Comparison of ENCODE assay signal across 10 cellular contexts in the genomic region with DNA sequence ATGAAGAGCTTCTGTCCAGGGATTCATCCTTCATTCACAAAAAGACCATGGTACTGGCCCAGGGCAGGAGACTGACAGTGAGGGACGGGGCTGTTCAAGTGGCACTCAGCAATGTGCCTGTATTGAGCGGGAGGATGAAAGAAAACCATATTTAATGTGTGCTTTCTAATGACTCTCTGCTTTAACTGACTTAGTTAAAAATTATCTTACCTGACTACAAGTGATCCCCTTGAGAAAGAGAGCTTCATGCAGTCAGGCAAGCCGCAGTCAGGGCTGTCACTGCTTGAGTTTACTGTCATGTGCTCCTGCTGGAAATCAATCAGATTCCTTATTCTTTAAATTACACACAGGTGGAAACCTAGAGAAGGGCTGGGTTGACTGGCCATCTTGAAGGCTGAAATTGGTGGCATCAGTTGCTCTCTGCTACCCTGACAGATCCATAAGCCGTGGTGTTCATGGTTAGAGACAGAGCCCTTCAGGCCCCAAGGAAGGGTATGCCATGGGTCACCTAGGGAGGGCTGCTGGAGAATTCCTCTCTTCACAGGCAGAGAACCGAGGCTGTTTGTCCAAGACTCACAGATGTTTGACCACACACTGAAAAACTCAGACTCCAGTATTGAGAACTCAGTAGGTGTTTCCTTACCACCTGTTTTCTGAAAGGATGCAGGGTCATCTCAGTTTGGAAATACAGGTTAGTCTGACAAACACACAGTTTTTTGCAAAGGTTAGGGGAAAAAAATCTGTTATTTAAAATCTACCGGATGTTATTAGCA.
DNase-seq lines count a peak whose midpoint lies in the region; ATAC-seq and TF ChIP-seq lines count a peak whose summit lies in the region.
"Had no signal": no experiment of that assay in that cellular context is flagged by ENCODE, and none has a peak within 500 bp of the region (broad histone marks: within the 10 kb centered on the region; RNA-seq: fewer than 3 reads in every experiment).

No MANE protein-coding gene starts in this region.

- peaks cover 36% of the 10 kb centered on the region for H3K4me1 Mint-ChIP-seq in endodermal cell
- no peaks in the 10 kb centered on the region for H3K4me1 Mint-ChIP-seq in activated CD8-positive, alpha-beta T cell treated with anti-CD3 and anti-CD28 coated beads, Interleukin-2, amount 10 ng/mL, durations not matched to agents 7 days and 5 days (ENCODE audit: low read depth)

- H3K36me3 Mint-ChIP-seq in endodermal cell (ENCODE audit: low read depth): no peaks in the 10 kb centered on the region
- H3K36me3 Mint-ChIP-seq in activated CD8-positive, alpha-beta T cell treated with anti-CD3 and anti-CD28 coated beads, Interleukin-2, amount 10 ng/mL, durations not matched to agents 7 days and 5 days (ENCODE audit: low read depth): no peaks in the 10 kb centered on the region
- H3K36me3 Mint-ChIP-seq: natural killer cell had no signal

- peak overlapping the region; percentile 23 for H3K27ac Mint-ChIP-seq in endodermal cell
- H3K27ac Mint-ChIP-seq in activated CD8-positive, alpha-beta T cell treated with anti-CD3 and anti-CD28 coated beads, Interleukin-2, amount 10 ng/mL, durations not matched to agents 7 days and 5 days: no peak overlapping the region
- H3K27ac Mint-ChIP-seq: natural killer cell had no signal

- no peak for TF ChIP-seq POLR2A in transverse colon (IDR thresholded peaks at IDR 0.05)
- TF ChIP-seq POLR2A in stomach (IDR thresholded peaks at IDR 0.05): no peak

- H3K9me3 Mint-ChIP-seq in endodermal cell: no peaks in the 10 kb centered on the region
- H3K9me3 Mint-ChIP-seq in activated CD8-positive, alpha-beta T cell treated with anti-CD3 and anti-CD28 coated beads, Interleukin-2, amount 10 ng/mL, durations not matched to agents 7 days and 5 days (ENCODE audit: insufficient read depth): no peaks in the 10 kb centered on the region
- H3K9me3 Mint-ChIP-seq: natural killer cell had no signal

- H3K4me1 ChIP-seq in endodermal cell (ENCODE audit: control insufficient read depth, insufficient read depth, low read length) (peaks cover 8% of the 10 kb centered on the region), transverse colon (peaks cover 43 to 97% (median 89%) of the 10 kb centered on the region in 4 donors), stomach (peaks cover 17 to 80% (median 50%) of the 10 kb centered on the region in 4 donors)

- intact Hi-C loops in transverse colon (cut with DNase I; ENCODE audit: low total_unique reads): loop anchor here (5.0 kb wide), 1 partner anchor 67 kb away; no protein-coding TSS in a partner anchor
- intact Hi-C loops in stomach (cut with DNase I; ENCODE audit: low total_unique reads): loop anchor here (10.0 kb wide), 1 partner anchor 69 kb away; a partner anchor contains a TSS

- in situ Hi-C loops in transverse colon (cut with MboI; ENCODE audit: low pct_ligation_motif_present in 1 of 4, low pct_unique_long_range_greater_than_20kb in 1 of 4, low sequenced_read_pairs in 3 of 4): no loop called here

- H3K4me3 ChIP-seq in endodermal cell (ENCODE audit: low read length) (no peak overlapping the region), transverse colon (peak overlapping the region in 1 of 4 donors; percentile 25), stomach (no peak overlapping the region)

- POLR2A ChIA-PET in activated CD8-positive, alpha-beta T cell treated with anti-CD3 and anti-CD28 coated beads, Interleukin-2, amount 10 ng/mL, durations not matched to agents 7 days and 5 days (lab: Charles Lee): no interaction called here

- 84 to 87% methylated on average over 5 to 6 of the region's 6 CpGs for WGBS in endodermal cell (ENCODE audit: insufficient coverage in 1 of 2, insufficient read length in 1 of 2), 2 experiments
- 36 to 37% methylated on average over 4 to 6 of the region's 6 CpGs for WGBS in transverse colon (ENCODE audit: low coverage in 1 of 2), 2 donors
- WGBS in stomach, 5 donors: 67 to 81% (median 78%) methylated on average over 6 of the region's 6 CpGs

- peaks cover 76% of the 10 kb centered on the region for H3K27me3 Mint-ChIP-seq in endodermal cell (ENCODE audit: insufficient read depth)
- peaks cover 26% of the 10 kb centered on the region for H3K27me3 Mint-ChIP-seq in activated CD8-positive, alpha-beta T cell treated with anti-CD3 and anti-CD28 coated beads, Interleukin-2, amount 10 ng/mL, durations not matched to agents 7 days and 5 days (ENCODE audit: low read depth)

- TF ChIP-seq CTCF in endodermal cell (conservative IDR thresholded peaks at IDR 0.05): no peak
- no peak for TF ChIP-seq CTCF in transverse colon (IDR thresholded peaks at IDR 0.05)
- no peak for TF ChIP-seq CTCF in stomach (IDR thresholded peaks at IDR 0.05)

- H3K9ac ChIP-seq in endodermal cell (ENCODE audit: extremely low read depth, low read length, poor library complexity, severe bottlenecking): no peak overlapping the region

- CTCF ChIA-PET in activated CD8-positive, alpha-beta T cell treated with anti-CD3 and anti-CD28 coated beads, Interleukin-2, amount 10 ng/mL, durations not matched to agents 7 days and 5 days (lab: Charles Lee): interaction anchor here (0.8 kb wide), 1 partner anchor 138 kb away, joined by 3 read pairs; no protein-coding TSS in a partner anchor

- no peak for TF ChIP-seq EP300 in transverse colon (IDR thresholded peaks at IDR 0.05; ENCODE audit: low read depth)
- TF ChIP-seq EP300 in stomach (IDR thresholded peaks at IDR 0.05): no peak

- ATAC-seq in GM19395 (IDR thresholded peaks at IDR 0.05; ENCODE audit: unreplicated experiment) (peak; percentile 43), HG03108 (IDR thresholded peaks at IDR 0.05; ENCODE audit: unreplicated experiment) (peak; percentile 30)
- ATAC-seq in activated CD8-positive, alpha-beta T cell treated with anti-CD3 and anti-CD28 coated beads, Interleukin-2, amount 10 ng/mL, durations not matched to agents 7 days and 5 days: no peak
- ATAC-seq: natural killer cell had no signal

- DNase-seq in endodermal cell (no peak), transverse colon (no peak), stomach (no peak), pons (ENCODE audit: low spot score) (no peak)
- DNase-seq in activated CD8-positive, alpha-beta T cell treated with anti-CD3 and anti-CD28 coated beads, Interleukin-2, amount 10 ng/mL, durations not matched to agents 7 days and 5 days: no peak
- DNase-seq: glutamatergic neuron, natural killer cell, NCI-H1105 had no signal

- H3K9me3 ChIP-seq in endodermal cell (ENCODE audit: control insufficient read depth, low read length): no peaks in the 10 kb centered on the region
- no peaks in the 10 kb centered on the region for H3K9me3 ChIP-seq in transverse colon
- no peaks in the 10 kb centered on the region for H3K9me3 ChIP-seq in stomach

- H3K36me3 ChIP-seq in endodermal cell (ENCODE audit: control insufficient read depth, insufficient read depth, low read length) (no peaks in the 10 kb centered on the region), transverse colon (no peaks in the 10 kb centered on the region), stomach (no peaks in the 10 kb centered on the region)

- H3K27me3 ChIP-seq in endodermal cell (ENCODE audit: control insufficient read depth, insufficient read depth, low read length, poor library complexity, severe bottlenecking) (peaks cover 74% of the 10 kb centered on the region), transverse colon (no peaks in the 10 kb centered on the region), stomach (no peaks in the 10 kb centered on the region)

- H3K27ac ChIP-seq in endodermal cell (ENCODE audit: low read depth, low read length) (no peak overlapping the region), transverse colon (peak overlapping the region; percentile 84 to 89 (median 87)), stomach (peak overlapping the region in 2 of 5 donors; percentile 15 to 77)

- H3K4me3 Mint-ChIP-seq in endodermal cell: no peak overlapping the region
- H3K4me3 Mint-ChIP-seq in activated CD8-positive, alpha-beta T cell treated with anti-CD3 and anti-CD28 coated beads, Interleukin-2, amount 10 ng/mL, durations not matched to agents 7 days and 5 days: no peak overlapping the region
- H3K4me3 Mint-ChIP-seq: natural killer cell had no signal
